Comparison of ENCODE assay signal across 1 cellular context in genomic region chr5:143412656-143413342, GRCh38.
TF ChIP-seq lines count a peak whose summit lies in the region.

No MANE protein-coding gene starts in this region.

TF ChIP-seq in HCT116, 20 proteins besides CTCF, POLR2A, EP300 and RAD21 (continued from another document):
- TF ChIP-seq, protein P1, sequence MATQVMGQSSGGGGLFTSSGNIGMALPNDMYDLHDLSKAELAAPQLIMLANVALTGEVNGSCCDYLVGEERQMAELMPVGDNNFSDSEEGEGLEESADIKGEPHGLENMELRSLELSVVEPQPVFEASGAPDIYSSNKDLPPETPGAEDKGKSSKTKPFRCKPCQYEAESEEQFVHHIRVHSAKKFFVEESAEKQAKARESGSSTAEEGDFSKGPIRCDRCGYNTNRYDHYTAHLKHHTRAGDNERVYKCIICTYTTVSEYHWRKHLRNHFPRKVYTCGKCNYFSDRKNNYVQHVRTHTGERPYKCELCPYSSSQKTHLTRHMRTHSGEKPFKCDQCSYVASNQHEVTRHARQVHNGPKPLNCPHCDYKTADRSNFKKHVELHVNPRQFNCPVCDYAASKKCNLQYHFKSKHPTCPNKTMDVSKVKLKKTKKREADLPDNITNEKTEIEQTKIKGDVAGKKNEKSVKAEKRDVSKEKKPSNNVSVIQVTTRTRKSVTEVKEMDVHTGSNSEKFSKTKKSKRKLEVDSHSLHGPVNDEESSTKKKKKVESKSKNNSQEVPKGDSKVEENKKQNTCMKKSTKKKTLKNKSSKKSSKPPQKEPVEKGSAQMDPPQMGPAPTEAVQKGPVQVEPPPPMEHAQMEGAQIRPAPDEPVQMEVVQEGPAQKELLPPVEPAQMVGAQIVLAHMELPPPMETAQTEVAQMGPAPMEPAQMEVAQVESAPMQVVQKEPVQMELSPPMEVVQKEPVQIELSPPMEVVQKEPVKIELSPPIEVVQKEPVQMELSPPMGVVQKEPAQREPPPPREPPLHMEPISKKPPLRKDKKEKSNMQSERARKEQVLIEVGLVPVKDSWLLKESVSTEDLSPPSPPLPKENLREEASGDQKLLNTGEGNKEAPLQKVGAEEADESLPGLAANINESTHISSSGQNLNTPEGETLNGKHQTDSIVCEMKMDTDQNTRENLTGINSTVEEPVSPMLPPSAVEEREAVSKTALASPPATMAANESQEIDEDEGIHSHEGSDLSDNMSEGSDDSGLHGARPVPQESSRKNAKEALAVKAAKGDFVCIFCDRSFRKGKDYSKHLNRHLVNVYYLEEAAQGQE (IDR thresholded peaks at IDR 0.05; ENCODE audit: low read depth): no peak
- TF ChIP-seq ZNF274 (IDR thresholded peaks at IDR 0.05; ENCODE audit: low read depth, low read length) (no peak), CEBPB (IDR thresholded peaks at IDR 0.05; ENCODE audit: low read depth) (no peak), SP1 (IDR thresholded peaks at IDR 0.05; ENCODE audit: low read depth) (no peak), SIN3A (IDR thresholded peaks at IDR 0.05; ENCODE audit: low read depth) (no peak), CBX3 (IDR thresholded peaks at IDR 0.05; ENCODE audit: low read depth) (no peak), EZH2 (IDR thresholded peaks at IDR 0.05) (no peak), ZBTB33 (IDR thresholded peaks at IDR 0.05; ENCODE audit: extremely low read depth, insufficient replicate concordance, low read length) (no peak), YY1 (IDR thresholded peaks at IDR 0.05; ENCODE audit: extremely low read depth, insufficient replicate concordance, low read depth, low read length) (no peak), FOSL1 (IDR thresholded peaks at IDR 0.05; ENCODE audit: low read depth) (no peak), ZFX (IDR thresholded peaks at IDR 0.05) (no peak), ELF1 (IDR thresholded peaks at IDR 0.05; ENCODE audit: borderline replicate concordance, low read depth) (no peak)
- TF ChIP-seq, protein P2, sequence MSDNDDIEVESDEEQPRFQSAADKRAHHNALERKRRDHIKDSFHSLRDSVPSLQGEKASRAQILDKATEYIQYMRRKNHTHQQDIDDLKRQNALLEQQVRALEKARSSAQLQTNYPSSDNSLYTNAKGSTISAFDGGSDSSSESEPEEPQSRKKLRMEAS (IDR thresholded peaks at IDR 0.05): no peak
- TF ChIP-seq, protein P3, sequence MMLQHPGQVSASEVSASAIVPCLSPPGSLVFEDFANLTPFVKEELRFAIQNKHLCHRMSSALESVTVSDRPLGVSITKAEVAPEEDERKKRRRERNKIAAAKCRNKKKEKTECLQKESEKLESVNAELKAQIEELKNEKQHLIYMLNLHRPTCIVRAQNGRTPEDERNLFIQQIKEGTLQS (IDR thresholded peaks at IDR 0.05): no peak
